Comparison of ENCODE assay signal across 14 cellular contexts in the genomic region with DNA sequence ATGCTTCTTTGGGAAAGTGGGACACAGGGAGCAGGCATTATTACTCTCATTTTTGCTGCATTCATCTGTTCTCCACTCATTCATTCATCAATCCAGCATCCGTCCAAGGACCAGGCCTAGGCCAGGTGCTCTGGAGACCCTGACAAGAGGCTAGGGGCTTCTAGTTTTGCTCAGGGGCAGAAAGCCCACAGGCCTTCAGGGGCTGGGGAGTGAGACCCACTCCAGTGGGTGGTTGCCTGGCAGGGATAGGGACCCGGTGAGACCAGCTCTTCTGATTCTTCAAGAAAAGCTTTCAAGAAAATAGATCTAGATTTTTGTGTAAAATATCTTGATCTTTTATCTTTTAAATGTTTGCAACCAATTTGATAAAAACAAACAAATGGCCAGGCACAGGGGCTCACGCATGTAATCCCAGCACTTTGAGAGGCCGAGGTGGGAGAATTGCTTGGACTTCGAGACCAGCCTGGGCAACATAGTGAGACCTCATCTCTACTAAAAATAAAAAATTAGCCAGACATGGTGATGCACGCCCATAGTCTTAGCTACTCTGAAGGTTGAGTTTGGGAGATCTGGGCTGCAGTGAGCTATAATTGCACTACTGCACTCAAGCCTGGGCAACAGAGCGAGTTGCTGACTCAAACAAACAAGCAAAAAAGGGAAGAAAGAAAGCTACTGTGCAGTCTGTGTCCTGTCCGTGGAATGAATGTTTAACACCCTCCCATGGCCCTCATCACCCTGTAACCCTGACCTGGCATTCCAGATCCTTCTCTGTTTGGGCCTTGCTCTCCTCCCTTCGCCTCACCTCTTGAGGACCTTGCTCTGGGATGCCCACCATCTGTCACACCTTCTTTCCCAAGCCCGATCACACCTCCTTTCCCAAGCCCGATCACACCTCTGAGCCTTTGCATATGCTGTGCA. TPM values are rescaled to one million over a fixed set of nuclear protein-coding genes. Genes with fewer than 3 reads are reported as not detected.
DNase-seq lines count a peak whose midpoint lies in the region; ATAC-seq and TF ChIP-seq lines count a peak whose summit lies in the region.
"Had no signal": no experiment of that assay in that cellular context is flagged by ENCODE, and none has a peak within 500 bp of the region (broad histone marks: within the 10 kb centered on the region; RNA-seq: fewer than 3 reads in every experiment).

No MANE protein-coding gene starts in this region.

- H3K9me3 Mint-ChIP-seq in natural killer cell = no peaks in the 10 kb centered on the region
- H3K9me3 Mint-ChIP-seq in natural killer cell treated with Interleukin-12 subunit alpha and Interleukin-12 subunit beta and Interleukin-15 and Interleukin-18, amount 100 ng/mL, for 72 hours = no peaks in the 10 kb centered on the region
- peaks cover 7% of the 10 kb centered on the region for H3K9me3 Mint-ChIP-seq in activated CD4-positive, alpha-beta T cell treated with anti-CD3 and anti-CD28 coated beads, Interleukin-2, amount 10 ng/mL, durations not matched to agents 24 days and 14 days

- no peak overlapping the region for H3K27ac Mint-ChIP-seq in natural killer cell
- no peak overlapping the region for H3K27ac Mint-ChIP-seq in natural killer cell treated with Interleukin-12 subunit alpha and Interleukin-12 subunit beta and Interleukin-15 and Interleukin-18, amount 100 ng/mL, for 72 hours
- no peak overlapping the region for H3K27ac Mint-ChIP-seq in activated CD4-positive, alpha-beta T cell treated with anti-CD3 and anti-CD28 coated beads, Interleukin-2, amount 10 ng/mL, durations not matched to agents 24 days and 14 days
- H3K27ac Mint-ChIP-seq: stimulated activated effector memory CD8-positive, alpha-beta T cell treated with anti-CD3 and anti-CD28 coated beads, Interleukin-12 subunit alpha, Interleukin-12 subunit beta, amount 100 ng/mL, for 72 hours had no signal

- H3K9me3 ChIP-seq in Peyer's patch = no peaks in the 10 kb centered on the region
- H3K9me3 ChIP-seq: right atrium auricular region had no signal

- no peak for TF ChIP-seq CTCF in natural killer cell (IDR thresholded peaks at IDR 0.05)
- TF ChIP-seq CTCF in Peyer's patch (IDR thresholded peaks at IDR 0.05) = no peak

- no peak overlapping the region for H3K27ac ChIP-seq in Peyer's patch
- H3K27ac ChIP-seq: epithelial cell of prostate, right atrium auricular region had no signal

- H3K27me3 Mint-ChIP-seq in natural killer cell (ENCODE audit: low read depth in 2 of 2) = no peaks in the 10 kb centered on the region
- no peaks in the 10 kb centered on the region for H3K27me3 Mint-ChIP-seq in natural killer cell treated with Interleukin-12 subunit alpha and Interleukin-12 subunit beta and Interleukin-15 and Interleukin-18, amount 100 ng/mL, for 72 hours
- H3K27me3 Mint-ChIP-seq in activated CD4-positive, alpha-beta T cell treated with anti-CD3 and anti-CD28 coated beads, Interleukin-2, amount 10 ng/mL, durations not matched to agents 24 days and 14 days = peaks cover 1% of the 10 kb centered on the region

- DNase-seq in natural killer cell = peak; percentile 7
- no peak for DNase-seq in natural killer cell treated with Interleukin-12 subunit alpha and Interleukin-12 subunit beta and Interleukin-15 and Interleukin-18, amount 100 ng/mL, for 72 hours (ENCODE audit: low spot score)
- peak in 2 of 3 donors; percentile 12 to 28 for DNase-seq in Peyer's patch
- DNase-seq in activated CD4-positive, alpha-beta T cell treated with anti-CD3 and anti-CD28 coated beads, Interleukin-2, amount 10 ng/mL, durations not matched to agents 24 days and 14 days = no peak
- DNase-seq in NCI-H82 (lab: John Stamatoyannopoulos, UW) = no peak
- no peak for DNase-seq in NCI-H446 treated with DMSO at 0.1 percent for 48 hours (lab: John Stamatoyannopoulos, UW)
- DNase-seq in stimulated activated CD4-positive, alpha-beta T cell treated with anti-CD3 and anti-CD28 coated beads, Interleukin-15, amount 100 ng/mL, for 24 hours = no peak
- DNase-seq: IMR-90, left colon, NCI-H526 treated with DMSO at 0.1 percent for 48 hours had no signal

- no peaks in the 10 kb centered on the region for H3K36me3 ChIP-seq in Peyer's patch
- H3K36me3 ChIP-seq: right atrium auricular region had no signal

- no peaks in the 10 kb centered on the region for H3K36me3 Mint-ChIP-seq in natural killer cell
- H3K36me3 Mint-ChIP-seq in natural killer cell treated with Interleukin-12 subunit alpha and Interleukin-12 subunit beta and Interleukin-15 and Interleukin-18, amount 100 ng/mL, for 72 hours = no peaks in the 10 kb centered on the region
- H3K36me3 Mint-ChIP-seq in activated CD4-positive, alpha-beta T cell treated with anti-CD3 and anti-CD28 coated beads, Interleukin-2, amount 10 ng/mL, durations not matched to agents 24 days and 14 days (ENCODE audit: low read depth) = peaks cover 5% of the 10 kb centered on the region
- H3K36me3 Mint-ChIP-seq: stimulated activated effector memory CD8-positive, alpha-beta T cell treated with anti-CD3 and anti-CD28 coated beads, Interleukin-12 subunit alpha, Interleukin-12 subunit beta, amount 100 ng/mL, for 72 hours had no signal

- no peaks in the 10 kb centered on the region for H3K4me1 Mint-ChIP-seq in natural killer cell
- H3K4me1 Mint-ChIP-seq in natural killer cell treated with Interleukin-12 subunit alpha and Interleukin-12 subunit beta and Interleukin-15 and Interleukin-18, amount 100 ng/mL, for 72 hours (ENCODE audit: low read depth in 2 of 2) = peaks cover 0 to 9% of the 10 kb centered on the region in 2 donors
- peaks cover 7% of the 10 kb centered on the region for H3K4me1 Mint-ChIP-seq in activated CD4-positive, alpha-beta T cell treated with anti-CD3 and anti-CD28 coated beads, Interleukin-2, amount 10 ng/mL, durations not matched to agents 24 days and 14 days

- no peak overlapping the region for H3K4me3 ChIP-seq in Peyer's patch
- H3K4me3 ChIP-seq: right atrium auricular region had no signal

- ATAC-seq in natural killer cell (no peak), HG02642 (IDR thresholded peaks at IDR 0.05; ENCODE audit: poor library complexity, unreplicated experiment) (peak; percentile 82)
- ATAC-seq in natural killer cell treated with Interleukin-12 subunit alpha and Interleukin-12 subunit beta and Interleukin-15 and Interleukin-18, amount 100 ng/mL, for 72 hours = no peak
- ATAC-seq: left colon; stimulated activated effector memory CD8-positive, alpha-beta T cell treated with anti-CD3 and anti-CD28 coated beads, Interleukin-12 subunit alpha, Interleukin-12 subunit beta, amount 100 ng/mL, for 72 hours had no signal

- H3K27me3 ChIP-seq in Peyer's patch = no peaks in the 10 kb centered on the region
- H3K27me3 ChIP-seq: right atrium auricular region had no signal

- H3K4me3 Mint-ChIP-seq in natural killer cell = no peak overlapping the region
- no peak overlapping the region for H3K4me3 Mint-ChIP-seq in natural killer cell treated with Interleukin-12 subunit alpha and Interleukin-12 subunit beta and Interleukin-15 and Interleukin-18, amount 100 ng/mL, for 72 hours
- no peak overlapping the region for H3K4me3 Mint-ChIP-seq in activated CD4-positive, alpha-beta T cell treated with anti-CD3 and anti-CD28 coated beads, Interleukin-2, amount 10 ng/mL, durations not matched to agents 24 days and 14 days
- H3K4me3 Mint-ChIP-seq: stimulated activated effector memory CD8-positive, alpha-beta T cell treated with anti-CD3 and anti-CD28 coated beads, Interleukin-12 subunit alpha, Interleukin-12 subunit beta, amount 100 ng/mL, for 72 hours had no signal

- intact Hi-C loops in natural killer cell (cut with micrococcal nuclease) = no loop called here
- intact Hi-C loops in activated CD4-positive, alpha-beta T cell treated with anti-CD3 and anti-CD28 coated beads, Interleukin-2, amount 10 ng/mL, durations not matched to agents 24 days and 14 days (cut with micrococcal nuclease) = no loop called here

- TF ChIP-seq POLR2A in Peyer's patch (IDR thresholded peaks at IDR 0.05) = no peak

- no peaks in the 10 kb centered on the region for H3K4me1 ChIP-seq in Peyer's patch
- H3K4me1 ChIP-seq: right atrium auricular region had no signal

RNA-seq across cellular contexts. Expression of a gene that starts 17.3 kb away (rescaled TPM):
- total RNA-seq in natural killer cell (10 to 100 TPM; 23.2 to 27.3 (median 24.9) TPM), Peyer's patch (10 to 100 TPM in 1 of 4 donors, 1 to 10 TPM in 3; 4.5 to 33.8 (median 5.0) TPM)
- 100 to 1,000 TPM in 1 of 2 donors, 10 to 100 TPM in 1; 87.8 to 194 TPM for total RNA-seq in natural killer cell treated with Interleukin-12 subunit alpha and Interleukin-12 subunit beta and Interleukin-15 and Interleukin-18, amount 100 ng/mL, for 72 hours
- total RNA-seq in activated CD4-positive, alpha-beta T cell treated with anti-CD3 and anti-CD28 coated beads, Interleukin-2, amount 10 ng/mL, durations not matched to agents 24 days and 14 days = 76.8 and 81.6 TPM in 2 replicates

Comparison
In these comparisons a context has a peak if more than half of its experiments do, and no peak if none do; other contexts are left out.
1. DNase-seq: peak in natural killer cell (single experiment) and Peyer's patch (2 of 3); none in natural killer cell treated with Interleukin-12 subunit alpha and Interleukin-12 subunit beta and Interleukin-15 and Interleukin-18, amount 100 ng/mL, for 72 hours (single experiment), activated CD4-positive, alpha-beta T cell treated with anti-CD3 and anti-CD28 coated beads, Interleukin-2, amount 10 ng/mL, durations not matched to agents 24 days and 14 days (single experiment), NCI-H82 (single experiment), NCI-H446 treated with DMSO at 0.1 percent for 48 hours (single experiment) and stimulated activated CD4-positive, alpha-beta T cell treated with anti-CD3 and anti-CD28 coated beads, Interleukin-15, amount 100 ng/mL, for 24 hours (single experiment).